1 cellular context compared by ENCODE assay signal in genomic region chr1:61051455-61052392, GRCh38.
TF ChIP-seq lines count a peak whose summit lies in the region.

No MANE protein-coding gene starts in this region.

TF ChIP-seq in K562, 482 proteins besides CTCF, POLR2A, EP300 and RAD21 (continued from another document):
- TF ChIP-seq IRF9 (tag; IDR thresholded peaks at IDR 0.05): no peak
- no peak for TF ChIP-seq NR3C1 (CRISPR knock-in tag; IDR thresholded peaks at IDR 0.05)
- TF ChIP-seq ZKSCAN8 (CRISPR knock-in tag; IDR thresholded peaks at IDR 0.05): no peak
- no peak for TF ChIP-seq BRCA1 (IDR thresholded peaks at IDR 0.05)
- TF ChIP-seq BRCA1 (CRISPR knock-in tag; IDR thresholded peaks at IDR 0.05): no peak
- TF ChIP-seq ZNF277 (CRISPR knock-in tag; IDR thresholded peaks at IDR 0.05; ENCODE audit: borderline replicate concordance): no peak
- no peak for TF ChIP-seq TGIF2 (CRISPR knock-in tag; IDR thresholded peaks at IDR 0.05)
- TF ChIP-seq SRSF7 (optimal IDR thresholded peaks at IDR 0.05; ENCODE audit: low read depth, low read length): no peak
